In genomic region chr9:95511952-95512750, GRCh38 we compare ENCODE assay signal across 8 cellular contexts. TPM values are rescaled to one million over a fixed set of nuclear protein-coding genes. Genes with fewer than 3 reads are reported as not detected.
A peak's percentile ranks its signal among the peaks of the same experiment; 100 is the strongest.
DNase-seq lines count a peak whose midpoint lies in the region; ATAC-seq and TF ChIP-seq lines count a peak whose summit lies in the region.

No MANE protein-coding gene starts in this region.

- H3K4me1 ChIP-seq in HAP-1 (peaks cover 40% of the 10 kb centered on the region), thoracic aorta (ENCODE audit: control insufficient read depth in 1 of 2, low read depth in 2 of 2) (peaks cover 8 to 29% of the 10 kb centered on the region in 2 donors)

- DNase-seq in AG04449 (ENCODE audit: low read depth, low spot score) = no peak
- peak; percentile 44 to 66 for DNase-seq in HAP-1 (ENCODE audit: low spot score in 2 of 2)
- DNase-seq in activated T-helper 1 cell treated with anti-CD3 and anti-CD28 coated beads, Interleukin-12 subunit alpha, Interleukin-12 subunit beta, Interleukin-2, Interleukin-4 antibody, amounts not matched to agents 30 ng/mL and 10 ng/mL and 1 ng/mL, durations not matched to agents 14 hours and 24 hours and 36 hours (ENCODE audit: low spot score) = no peak
- DNase-seq in thoracic aorta (ENCODE audit: low spot score) = no peak
- DNase-seq in iPS-NIHi7 (ENCODE audit: extremely low spot score) = no peak

- H3K27me3 ChIP-seq in HAP-1 (ENCODE audit: low read depth) (no peaks in the 10 kb centered on the region), thoracic aorta (replicated peaks; ENCODE audit: insufficient read depth) (no peaks in the 10 kb centered on the region)

- peak overlapping the region; percentile 36 for H3K27ac Mint-ChIP-seq in activated T-helper 1 cell treated with anti-CD3 and anti-CD28 coated beads, Interleukin-12 subunit alpha, Interleukin-12 subunit beta, Interleukin-2, Interleukin-4 antibody, amounts not matched to agents 30 ng/mL and 10 ng/mL and 1 ng/mL, durations not matched to agents 14 hours and 24 hours and 36 hours

- H3K4me3 ChIP-seq in AG04449 (ENCODE audit: low read depth, low read length) (peak overlapping the region; percentile 83), HAP-1 (peak overlapping the region; percentile 71), iPS-18c (ENCODE audit: insufficient read depth, low read depth, low read length) (peak overlapping the region; percentile 82; the same call in 1 of the 2 replicates), thoracic aorta (peak overlapping the region; percentile 92)

- H3K27ac ChIP-seq in thoracic aorta = no peak overlapping the region

- H3K4me1 Mint-ChIP-seq in activated T-helper 1 cell treated with anti-CD3 and anti-CD28 coated beads, Interleukin-12 subunit alpha, Interleukin-12 subunit beta, Interleukin-2, Interleukin-4 antibody, amounts not matched to agents 30 ng/mL and 10 ng/mL and 1 ng/mL, durations not matched to agents 14 hours and 24 hours and 36 hours (ENCODE audit: low read depth) = peaks cover 47% of the 10 kb centered on the region

- in situ Hi-C loops in HAP-1 (cut with MboI; ENCODE audit: low sequenced_read_pairs) = no loop called here

- H3K9me3 ChIP-seq in HAP-1 (no peaks in the 10 kb centered on the region), iPS-18c (ENCODE audit: control insufficient read depth, insufficient read depth, low read length) (peaks cover 2% of the 10 kb centered on the region), thoracic aorta (no peaks in the 10 kb centered on the region)

- TF ChIP-seq CTCF in AG04449 (IDR thresholded peaks at IDR 0.05; ENCODE audit: insufficient read depth, low read length, missing control alignments) = no peak
- no peak for TF ChIP-seq CTCF in thoracic aorta (IDR thresholded peaks at IDR 0.05)

- H3K36me3 ChIP-seq in HAP-1 (replicated peaks) (no peaks in the 10 kb centered on the region; the same call in 1 of the 2 replicates), thoracic aorta (no peaks in the 10 kb centered on the region)

- CTCF ChIA-PET in AG04449 (lab: Yijun Ruan, JAX) = no interaction called here

- POLR2A ChIA-PET in AG04449 (lab: Yijun Ruan, JAX) = interaction anchor here (0.8 kb wide), 1 partner anchor 195 kb away, joined by 3 read pairs; no protein-coding TSS in a partner anchor

- no peak for ATAC-seq in thoracic aorta (ENCODE audit: insufficient number of reproducible peaks, low FRiP score, low read depth)
- ATAC-seq in HG03135 (IDR thresholded peaks at IDR 0.05; ENCODE audit: unreplicated experiment) = no peak
- no peak for ATAC-seq in HG03025 (IDR thresholded peaks at IDR 0.05; ENCODE audit: low FRiP score, unreplicated experiment)

- intact Hi-C loops in activated T-helper 1 cell treated with anti-CD3 and anti-CD28 coated beads, Interleukin-12 subunit alpha, Interleukin-12 subunit beta, Interleukin-2, Interleukin-4 antibody, amounts not matched to agents 30 ng/mL and 10 ng/mL and 1 ng/mL, durations not matched to agents 14 hours and 24 hours and 36 hours (cut with micrococcal nuclease) = loop anchor here (1.0 to 10.0 kb wide), 6 partner anchors 87 to 1143 kb away; partner anchors contain the start of genes PRXL2C and ZNF367

- H3K27me3 Mint-ChIP-seq in activated T-helper 1 cell treated with anti-CD3 and anti-CD28 coated beads, Interleukin-12 subunit alpha, Interleukin-12 subunit beta, Interleukin-2, Interleukin-4 antibody, amounts not matched to agents 30 ng/mL and 10 ng/mL and 1 ng/mL, durations not matched to agents 14 hours and 24 hours and 36 hours (ENCODE audit: insufficient read depth) = peaks cover 66% of the 10 kb centered on the region

- H3K36me3 Mint-ChIP-seq in activated T-helper 1 cell treated with anti-CD3 and anti-CD28 coated beads, Interleukin-12 subunit alpha, Interleukin-12 subunit beta, Interleukin-2, Interleukin-4 antibody, amounts not matched to agents 30 ng/mL and 10 ng/mL and 1 ng/mL, durations not matched to agents 14 hours and 24 hours and 36 hours (ENCODE audit: low read depth) = peaks cover 10% of the 10 kb centered on the region

- H3K9me3 Mint-ChIP-seq in activated T-helper 1 cell treated with anti-CD3 and anti-CD28 coated beads, Interleukin-12 subunit alpha, Interleukin-12 subunit beta, Interleukin-2, Interleukin-4 antibody, amounts not matched to agents 30 ng/mL and 10 ng/mL and 1 ng/mL, durations not matched to agents 14 hours and 24 hours and 36 hours = no peaks in the 10 kb centered on the region

- peak overlapping the region; percentile 84 for H3K4me3 Mint-ChIP-seq in activated T-helper 1 cell treated with anti-CD3 and anti-CD28 coated beads, Interleukin-12 subunit alpha, Interleukin-12 subunit beta, Interleukin-2, Interleukin-4 antibody, amounts not matched to agents 30 ng/mL and 10 ng/mL and 1 ng/mL, durations not matched to agents 14 hours and 24 hours and 36 hours

RNA-seq across cellular contexts. Expression of gene PTCH1, which starts 4.6 kb away (rescaled TPM):
- 9.9 and 11.5 TPM in 2 replicates for total RNA-seq in activated T-helper 1 cell treated with anti-CD3 and anti-CD28 coated beads, Interleukin-12 subunit alpha, Interleukin-12 subunit beta, Interleukin-2, Interleukin-4 antibody, amounts not matched to agents 30 ng/mL and 10 ng/mL and 1 ng/mL, durations not matched to agents 14 hours and 24 hours and 36 hours
- 10 to 100 TPM; 12.6 to 19.2 TPM for total RNA-seq in thoracic aorta

Comparison
In these comparisons a context has a peak if more than half of its experiments do, and no peak if none do; other contexts are left out.
1. DNase-seq: peak in HAP-1 (2 of 2); none in AG04449 (single experiment), activated T-helper 1 cell treated with anti-CD3 and anti-CD28 coated beads, Interleukin-12 subunit alpha, Interleukin-12 subunit beta, Interleukin-2, Interleukin-4 antibody, amounts not matched to agents 30 ng/mL and 10 ng/mL and 1 ng/mL, durations not matched to agents 14 hours and 24 hours and 36 hours (single experiment), thoracic aorta (single experiment) and iPS-NIHi7 (single experiment).
2. Peak in every context shown above with its lines, with median percentiles within 50 percentile points of each other: H3K4me3 ChIP-seq.